In the genomic region with DNA sequence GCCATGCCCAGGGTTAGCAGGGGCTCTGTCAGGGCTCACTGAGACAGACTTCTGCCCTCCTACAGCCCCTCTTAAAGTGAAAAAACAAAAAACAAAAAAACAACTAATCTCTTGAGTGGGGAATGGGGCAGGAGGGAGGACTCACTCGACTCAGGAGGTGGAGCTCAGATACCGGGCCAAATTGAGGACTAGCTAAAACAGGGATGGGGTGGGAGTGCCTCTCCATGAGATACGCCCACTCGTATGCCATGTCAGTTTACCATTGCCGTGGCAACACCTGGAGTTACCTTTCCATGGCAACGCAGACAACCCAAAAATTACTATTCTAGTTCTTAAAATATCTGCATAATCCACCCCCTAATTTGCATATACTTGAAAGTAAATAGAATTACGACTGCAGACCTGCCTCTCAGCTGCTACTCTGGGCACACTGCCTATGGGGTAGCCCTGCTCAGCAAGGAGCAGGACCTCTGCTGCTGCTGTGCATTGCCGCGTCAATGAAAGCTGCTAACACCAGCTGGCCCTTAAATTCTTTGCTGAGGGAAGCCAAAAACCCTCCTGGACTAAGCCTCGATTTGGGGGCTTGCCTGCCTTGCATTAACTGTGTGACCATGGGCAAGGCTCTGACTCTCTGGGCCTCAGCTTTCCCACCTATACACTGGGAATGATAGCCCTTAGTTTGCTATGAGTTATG, we compare ENCODE assay signal across 10 cellular contexts. TPM values are rescaled to one million over a fixed set of nuclear protein-coding genes. Genes with fewer than 3 reads are reported as not detected.
DNase-seq lines count a peak whose midpoint lies in the region; ATAC-seq and TF ChIP-seq lines count a peak whose summit lies in the region.
"Had no signal": no experiment of that assay in that cellular context is flagged by ENCODE, and none has a peak within 500 bp of the region (broad histone marks: within the 10 kb centered on the region; RNA-seq: fewer than 3 reads in every experiment).

No MANE protein-coding gene starts in this region.

- WGBS in esophagus muscularis mucosa, result 65% methylated on average over 10 of the region's 10 CpGs

- no peak overlapping the region for H3K27ac ChIP-seq in CD8-positive, alpha-beta memory T cell (ENCODE audit: low read depth, low read length)
- peak overlapping the region; percentile 18 for H3K27ac ChIP-seq in HUES48 (ENCODE audit: low read depth, low read length)
- no peak overlapping the region for H3K27ac ChIP-seq in esophagus muscularis mucosa (replicated peaks in 1 of 4)

- POLR2A ChIA-PET in CD8-positive, alpha-beta memory T cell (lab: Charles Lee), result no interaction called here

- H3K4me3 Mint-ChIP-seq in CD8-positive, alpha-beta memory T cell, result peak overlapping the region in 4 of 7 donors; percentile 8 to 75 (median 26)
- peak overlapping the region in 4 of 5 donors; percentile 35 to 72 (median 56) for H3K4me3 Mint-ChIP-seq in immature natural killer cell

- H3K4me1 ChIP-seq in CD8-positive, alpha-beta memory T cell (ENCODE audit: insufficient read depth, low read length), result peaks cover 21% of the 10 kb centered on the region
- peaks cover 3% of the 10 kb centered on the region; the same call in 1 of the 2 replicates for H3K4me1 ChIP-seq in HUES48 (ENCODE audit: control insufficient read depth, insufficient read depth, low read length)
- peaks cover 14 to 32% (median 31%) of the 10 kb centered on the region in 4 donors for H3K4me1 ChIP-seq in esophagus muscularis mucosa

- no peak overlapping the region for H3K9ac ChIP-seq in HUES48 (ENCODE audit: low read depth, low read length)

- peaks cover 10 to 31% (median 22%) of the 10 kb centered on the region in 3 donors for H3K4me1 Mint-ChIP-seq in CD8-positive, alpha-beta memory T cell
- peaks cover 20 to 21% of the 10 kb centered on the region in 2 donors for H3K4me1 Mint-ChIP-seq in immature natural killer cell

- intact Hi-C loops in esophagus muscularis mucosa (cut with DNase I), result no loop called here

- CTCF ChIA-PET in CD8-positive, alpha-beta memory T cell (lab: Charles Lee), result no interaction called here

- H3K36me3 Mint-ChIP-seq in CD8-positive, alpha-beta memory T cell, result peaks cover 0 to 3% (median 0%) of the 10 kb centered on the region in 3 donors
- H3K36me3 Mint-ChIP-seq in immature natural killer cell, result no peaks in the 10 kb centered on the region

- no peak for TF ChIP-seq POLR2A in esophagus muscularis mucosa (IDR thresholded peaks at IDR 0.05; ENCODE audit: low read depth)

- H3K9me3 ChIP-seq in CD8-positive, alpha-beta memory T cell (ENCODE audit: low read length), result no peaks in the 10 kb centered on the region
- H3K9me3 ChIP-seq in HUES48 (ENCODE audit: control insufficient read depth, insufficient read depth, low read length) (no peaks in the 10 kb centered on the region), esophagus muscularis mucosa (no peaks in the 10 kb centered on the region)

- H3K27ac Mint-ChIP-seq in CD8-positive, alpha-beta memory T cell, result peak overlapping the region in 2 of 8 donors; percentile 39 to 50
- H3K27ac Mint-ChIP-seq in immature natural killer cell, result no peak overlapping the region

- no peaks in the 10 kb centered on the region for H3K9me3 Mint-ChIP-seq in CD8-positive, alpha-beta memory T cell
- no peaks in the 10 kb centered on the region for H3K9me3 Mint-ChIP-seq in immature natural killer cell
- H3K9me3 Mint-ChIP-seq: central memory CD8-positive, alpha-beta T cell had no signal

- no peak for TF ChIP-seq CTCF in esophagus muscularis mucosa (IDR thresholded peaks at IDR 0.05)

- H3K27me3 Mint-ChIP-seq in CD8-positive, alpha-beta memory T cell, result peaks cover 0 to 2% of the 10 kb centered on the region in 2 donors
- H3K27me3 Mint-ChIP-seq in immature natural killer cell (ENCODE audit: low read depth in 3 of 3), result peaks cover 0 to 10% (median 3%) of the 10 kb centered on the region in 3 donors
- H3K27me3 Mint-ChIP-seq: central memory CD8-positive, alpha-beta T cell had no signal

- H3K36me3 ChIP-seq in CD8-positive, alpha-beta memory T cell (ENCODE audit: insufficient read depth, low read length), result no peaks in the 10 kb centered on the region
- H3K36me3 ChIP-seq in HUES48 (ENCODE audit: control insufficient read depth, insufficient read depth, low read length), result no peaks in the 10 kb centered on the region
- no peaks in the 10 kb centered on the region for H3K36me3 ChIP-seq in esophagus muscularis mucosa

- TF ChIP-seq EP300 in esophagus muscularis mucosa (IDR thresholded peaks at IDR 0.05), result no peak

- no peaks in the 10 kb centered on the region for H3K27me3 ChIP-seq in CD8-positive, alpha-beta memory T cell (ENCODE audit: insufficient read depth, low read length, poor library complexity, severe bottlenecking)
- no peaks in the 10 kb centered on the region; the same call in 1 of the 2 replicates for H3K27me3 ChIP-seq in HUES48 (ENCODE audit: control insufficient read depth, insufficient read depth, low read length)
- H3K27me3 ChIP-seq in esophagus muscularis mucosa, result no peaks in the 10 kb centered on the region

- no peak overlapping the region for H3K4me3 ChIP-seq in CD8-positive, alpha-beta memory T cell (ENCODE audit: low read length)
- H3K4me3 ChIP-seq in HUES48 (ENCODE audit: low read depth, low read length) (no peak overlapping the region), esophagus muscularis mucosa (no peak overlapping the region)

- ATAC-seq in HG03469 (IDR thresholded peaks at IDR 0.05; ENCODE audit: unreplicated experiment), result no peak

- no peak for DNase-seq in CD8-positive, alpha-beta memory T cell
- DNase-seq in RPMI8226 (peak; percentile 23), immature natural killer cell (no peak), HPDE6-E6E7 (ENCODE audit: extremely low spot score) (no peak), esophagus muscularis mucosa (ENCODE audit: extremely low spot score) (no peak), islet precursor cell (no peak)
- DNase-seq: NCI-H1436 treated with DMSO at 0.1 percent for 48 hours had no signal

RNA-seq across cellular contexts. Expression of gene SSC4D, which starts 13.3 kb away (rescaled TPM):
- total RNA-seq in CD8-positive, alpha-beta memory T cell, result under 1 TPM; 0.35 to 0.55 TPM
- polyA plus RNA-seq in CD8-positive, alpha-beta memory T cell, result 0.17 TPM
- under 1 TPM in 2 of 3 donors, not detected in 1; 0.46 to 0.66 TPM for polyA plus RNA-seq in immature natural killer cell
- under 1 TPM in 3 of 4 donors, not detected in 1; 0.39 to 0.66 (median 0.46) TPM for total RNA-seq in esophagus muscularis mucosa

RNA-seq across cellular contexts. Expression of gene ZP3, which starts 28.6 kb away (rescaled TPM):
- 1 to 10 TPM; 1.6 TPM for total RNA-seq in CD8-positive, alpha-beta memory T cell
- 2.2 TPM for polyA plus RNA-seq in CD8-positive, alpha-beta memory T cell
- 1 to 10 TPM in 1 of 3 donors, under 1 TPM in 1, not detected in 1; 0.49 to 5.0 TPM for polyA plus RNA-seq in immature natural killer cell
- total RNA-seq in esophagus muscularis mucosa, result 1 to 10 TPM in 1 of 4 donors, under 1 TPM in 1, not detected in 2; 0.46 to 1.0 TPM

RNA-seq across cellular contexts. Expression of gene YWHAG, which starts 37.4 kb away (rescaled TPM):
- 100 to 1,000 TPM; 149 to 151 TPM for total RNA-seq in CD8-positive, alpha-beta memory T cell
- polyA plus RNA-seq in CD8-positive, alpha-beta memory T cell, result 2.1 TPM
- 1 to 10 TPM; 1.1 to 3.2 (median 1.4) TPM for polyA plus RNA-seq in immature natural killer cell
- total RNA-seq in esophagus muscularis mucosa, result 10 to 100 TPM; 55.7 to 91.6 (median 73.7) TPM
